In genomic region chr6:78831492-78831891, GRCh38 we compare ENCODE assay signal across 19 cellular contexts. TPM values are rescaled to one million over a fixed set of nuclear protein-coding genes. Genes with fewer than 3 reads are reported as not detected.
DNase-seq lines count a peak whose midpoint lies in the region; ATAC-seq, FAIRE-seq and TF ChIP-seq lines count a peak whose summit lies in the region.
"Had no signal": no experiment of that assay in that cellular context is flagged by ENCODE, and none has a peak within 500 bp of the region (broad histone marks: within the 10 kb centered on the region; RNA-seq: fewer than 3 reads in every experiment).

No MANE protein-coding gene starts in this region.

- no peak overlapping the region for H3K4me3 Mint-ChIP-seq in astrocyte (ENCODE audit: unreplicated experiment)
- no peak overlapping the region for H3K4me3 Mint-ChIP-seq in stimulated activated naive CD8-positive, alpha-beta T cell treated with anti-CD3 and anti-CD28 coated beads, Interleukin-15, amount 100 ng/mL, for 72 hours
- no peak overlapping the region for H3K4me3 Mint-ChIP-seq in CD8-positive, alpha-beta memory T cell
- H3K4me3 Mint-ChIP-seq: activated CD8-positive, alpha-beta T cell treated with anti-CD3 and anti-CD28 coated beads for 36 hours; activated naive CD8-positive, alpha-beta T cell; endodermal cell; natural killer cell had no signal

- H3K4me1 ChIP-seq in astrocyte (ENCODE audit: insufficient read depth, low read length) (no peaks in the 10 kb centered on the region), left ventricle myocardium inferior (peaks cover 13% of the 10 kb centered on the region), neuronal stem cell (ENCODE audit: control insufficient read depth in 2 of 2, insufficient read depth in 1 of 2, low read depth in 1 of 2, low read length in 2 of 2) (peaks cover 2 to 3% of the 10 kb centered on the region in 2 donors), mesendoderm (ENCODE audit: control insufficient read depth, low read depth, low read length) (no peaks in the 10 kb centered on the region)
- H3K4me1 ChIP-seq in CD8-positive, alpha-beta memory T cell (ENCODE audit: insufficient read depth, low read length) = no peaks in the 10 kb centered on the region
- H3K4me1 ChIP-seq: psoas muscle had no signal

- no peak overlapping the region for H4K5ac ChIP-seq in mesendoderm (ENCODE audit: low read length)

- no peak overlapping the region for H3K27ac ChIP-seq in astrocyte (ENCODE audit: low read depth, low read length)
- peak overlapping the region; percentile 16 for H3K27ac ChIP-seq in left ventricle myocardium inferior (replicated peaks)
- H3K27ac ChIP-seq in neuronal stem cell (replicated peaks; ENCODE audit: low read length) = peak overlapping the region; percentile 47
- H3K27ac ChIP-seq in CD8-positive, alpha-beta memory T cell (ENCODE audit: low read depth, low read length) = no peak overlapping the region
- no peak overlapping the region for H3K27ac ChIP-seq in mesendoderm (ENCODE audit: low read depth, low read length)
- H3K27ac ChIP-seq: psoas muscle, VCaP had no signal

- H3K4ac ChIP-seq in neuronal stem cell (ENCODE audit: low read length) (no peak overlapping the region), mesendoderm (ENCODE audit: low read depth, low read length) (no peak overlapping the region)

- H3K18ac ChIP-seq in neuronal stem cell (ENCODE audit: low read length) (no peak overlapping the region), mesendoderm (ENCODE audit: low read length) (no peak overlapping the region)

- intact Hi-C loops in left ventricle myocardium inferior (cut with micrococcal nuclease) = no loop called here

- no CpG with 5 or more reads among the region's 2 CpGs for WGBS in neuronal stem cell (ENCODE audit: extremely low coverage in 2 of 2, insufficient read length in 2 of 2, insufficient replicate concordance in 1 of 2), 2 donors
- no CpG with 5 or more reads among the region's 2 CpGs for WGBS in mesendoderm (ENCODE audit: extremely low coverage, insufficient coverage, low lambda C conversion rate)

- no peak overlapping the region for H2BK5ac ChIP-seq in neuronal stem cell (ENCODE audit: low read length)
- H2BK5ac ChIP-seq in mesendoderm (ENCODE audit: low read length) = no peak overlapping the region

- no peaks in the 10 kb centered on the region for H3K27me3 Mint-ChIP-seq in astrocyte (ENCODE audit: low read depth, unreplicated experiment)
- peaks cover 8% of the 10 kb centered on the region for H3K27me3 Mint-ChIP-seq in stimulated activated naive CD8-positive, alpha-beta T cell treated with anti-CD3 and anti-CD28 coated beads, Interleukin-15, amount 100 ng/mL, for 72 hours
- peaks cover 0 to 22% of the 10 kb centered on the region in 2 donors for H3K27me3 Mint-ChIP-seq in CD8-positive, alpha-beta memory T cell

- H3K36me3 ChIP-seq in astrocyte (ENCODE audit: insufficient read depth, low read length) (no peaks in the 10 kb centered on the region), left ventricle myocardium inferior (no peaks in the 10 kb centered on the region), neuronal stem cell (replicated peaks in 1 of 2; ENCODE audit: control insufficient read depth in 2 of 2, insufficient read depth in 2 of 2, low read length in 2 of 2) (no peaks in the 10 kb centered on the region), mesendoderm (ENCODE audit: control insufficient read depth, insufficient read depth, low read length) (no peaks in the 10 kb centered on the region)
- no peaks in the 10 kb centered on the region for H3K36me3 ChIP-seq in CD8-positive, alpha-beta memory T cell (ENCODE audit: insufficient read depth, low read length)

- H4K8ac ChIP-seq in neuronal stem cell (ENCODE audit: low read depth, low read length) (no peak overlapping the region), mesendoderm (ENCODE audit: low read depth, low read length) (no peak overlapping the region)

- H3K23ac ChIP-seq in neuronal stem cell (ENCODE audit: low read depth, low read length, poor library complexity) = no peak overlapping the region
- H3K23ac ChIP-seq in mesendoderm (ENCODE audit: low read length) = no peak overlapping the region

- no peak overlapping the region for H4K91ac ChIP-seq in neuronal stem cell (ENCODE audit: low read depth, low read length, poor library complexity)

- H3K4me2 ChIP-seq in astrocyte (ENCODE audit: low read length) = no peak overlapping the region
- H3K4me2 ChIP-seq in neuronal stem cell (ENCODE audit: insufficient read depth, low read length, poor library complexity, severe bottlenecking) = no peak overlapping the region
- H3K4me2 ChIP-seq in mesendoderm (ENCODE audit: low read length) = no peak overlapping the region

- ATAC-seq in stimulated activated naive CD8-positive, alpha-beta T cell treated with anti-CD3 and anti-CD28 coated beads, Interleukin-15, amount 100 ng/mL, for 72 hours = no peak
- ATAC-seq: activated CD8-positive, alpha-beta T cell treated with anti-CD3 and anti-CD28 coated beads for 36 hours; natural killer cell; psoas muscle had no signal

- no peaks in the 10 kb centered on the region for H3K9me3 Mint-ChIP-seq in astrocyte (ENCODE audit: unreplicated experiment)
- no peaks in the 10 kb centered on the region for H3K9me3 Mint-ChIP-seq in stimulated activated naive CD8-positive, alpha-beta T cell treated with anti-CD3 and anti-CD28 coated beads, Interleukin-15, amount 100 ng/mL, for 72 hours
- H3K9me3 Mint-ChIP-seq in CD8-positive, alpha-beta memory T cell = no peaks in the 10 kb centered on the region
- H3K9me3 Mint-ChIP-seq: activated CD8-positive, alpha-beta T cell treated with anti-CD3 and anti-CD28 coated beads for 36 hours; endodermal cell had no signal

- H2BK15ac ChIP-seq in neuronal stem cell (ENCODE audit: low read length) (no peak overlapping the region), mesendoderm (replicated peaks; ENCODE audit: low read depth) (no peak overlapping the region)

- H3K14ac ChIP-seq in neuronal stem cell (ENCODE audit: low read length) = no peak overlapping the region

- H4K20me1 ChIP-seq in astrocyte (ENCODE audit: insufficient read depth, low read length) = no peaks in the 10 kb centered on the region

- TF ChIP-seq CTCF in astrocyte (IDR thresholded peaks at IDR 0.05; ENCODE audit: insufficient read depth, low read depth, low read length) (no peak), left ventricle myocardium inferior (IDR thresholded peaks at IDR 0.05; ENCODE audit: borderline replicate concordance) (no peak)

- no peak overlapping the region for H3K56ac ChIP-seq in mesendoderm (ENCODE audit: low read length)

- H3K4me1 Mint-ChIP-seq in astrocyte (ENCODE audit: low read depth, unreplicated experiment) = peaks cover 18% of the 10 kb centered on the region
- H3K4me1 Mint-ChIP-seq in stimulated activated naive CD8-positive, alpha-beta T cell treated with anti-CD3 and anti-CD28 coated beads, Interleukin-15, amount 100 ng/mL, for 72 hours = no peaks in the 10 kb centered on the region
- no peaks in the 10 kb centered on the region for H3K4me1 Mint-ChIP-seq in CD8-positive, alpha-beta memory T cell
- H3K4me1 Mint-ChIP-seq: endodermal cell, natural killer cell had no signal

- no peak for FAIRE-seq in astrocyte (lab: Jason Lieb, UNC)
- FAIRE-seq: H54 had no signal

- H3K79me2 ChIP-seq in astrocyte (ENCODE audit: insufficient read depth, low read length) = no peaks in the 10 kb centered on the region
- H3K79me2 ChIP-seq in mesendoderm (ENCODE audit: control insufficient read depth, insufficient read depth, low read length) = no peaks in the 10 kb centered on the region

- H2AK5ac ChIP-seq in neuronal stem cell (ENCODE audit: low read depth, low read length) (no peak overlapping the region), mesendoderm (ENCODE audit: low read length) (no peak overlapping the region)

- H3K27ac Mint-ChIP-seq in astrocyte (ENCODE audit: unreplicated experiment) = no peak overlapping the region
- H3K27ac Mint-ChIP-seq in stimulated activated naive CD8-positive, alpha-beta T cell treated with anti-CD3 and anti-CD28 coated beads, Interleukin-15, amount 100 ng/mL, for 72 hours = no peak overlapping the region
- no peak overlapping the region for H3K27ac Mint-ChIP-seq in CD8-positive, alpha-beta memory T cell
- H3K27ac Mint-ChIP-seq: activated CD8-positive, alpha-beta T cell treated with anti-CD3 and anti-CD28 coated beads for 36 hours; activated naive CD8-positive, alpha-beta T cell; endodermal cell; natural killer cell had no signal

- H3K4me3 ChIP-seq in astrocyte (ENCODE audit: insufficient read depth, low read depth, low read length) = no peak overlapping the region
- H3K4me3 ChIP-seq in left ventricle myocardium inferior = no peak overlapping the region
- no peak overlapping the region for H3K4me3 ChIP-seq in neuronal stem cell (ENCODE audit: low read length in 2 of 2)
- no peak overlapping the region for H3K4me3 ChIP-seq in CD8-positive, alpha-beta memory T cell (ENCODE audit: low read length)
- no peak overlapping the region for H3K4me3 ChIP-seq in mesendoderm (ENCODE audit: low read length)
- H3K4me3 ChIP-seq: psoas muscle had no signal

- H2BK120ac ChIP-seq in neuronal stem cell (ENCODE audit: low read depth, low read length) (no peak overlapping the region), mesendoderm (ENCODE audit: low read depth, low read length) (no peak overlapping the region)

- H3K27me3 ChIP-seq in astrocyte (ENCODE audit: insufficient read depth, low read length) (no peaks in the 10 kb centered on the region), left ventricle myocardium inferior (ENCODE audit: low read depth) (no peaks in the 10 kb centered on the region), neuronal stem cell (ENCODE audit: control insufficient read depth in 3 of 3, insufficient read depth in 3 of 3, low read depth in 1 of 3, low read length in 3 of 3) (no peaks in the 10 kb centered on the region), mesendoderm (ENCODE audit: insufficient read depth, low read length, poor library complexity) (no peaks in the 10 kb centered on the region)
- H3K27me3 ChIP-seq in CD8-positive, alpha-beta memory T cell (ENCODE audit: insufficient read depth, low read length, poor library complexity, severe bottlenecking) = no peaks in the 10 kb centered on the region

- POLR2A ChIA-PET in CD8-positive, alpha-beta memory T cell (lab: Charles Lee) = no interaction called here

- no peaks in the 10 kb centered on the region for H3K9me3 ChIP-seq in astrocyte (ENCODE audit: insufficient read depth, low read depth, low read length)
- no peaks in the 10 kb centered on the region for H3K9me3 ChIP-seq in left ventricle myocardium inferior (replicated peaks)
- no peaks in the 10 kb centered on the region for H3K9me3 ChIP-seq in neuronal stem cell (replicated peaks in 1 of 2; ENCODE audit: control insufficient read depth in 2 of 2, insufficient read depth in 1 of 2, low read depth in 1 of 2, low read length in 2 of 2)
- no peaks in the 10 kb centered on the region for H3K9me3 ChIP-seq in CD8-positive, alpha-beta memory T cell (ENCODE audit: low read length)
- H3K9me3 ChIP-seq: psoas muscle had no signal

- H2AFZ ChIP-seq in astrocyte (ENCODE audit: low read depth, low read length) = no peak overlapping the region
- H2AFZ ChIP-seq in neuronal stem cell (ENCODE audit: low read length) = no peak overlapping the region

- no peak overlapping the region for H2BK12ac ChIP-seq in neuronal stem cell (ENCODE audit: low read length)

- H3K9ac ChIP-seq in astrocyte (ENCODE audit: low read length) = no peak overlapping the region
- no peak overlapping the region for H3K9ac ChIP-seq in neuronal stem cell (ENCODE audit: low read depth, low read length, poor library complexity)
- H3K9ac ChIP-seq in mesendoderm (ENCODE audit: low read length) = no peak overlapping the region

- CTCF ChIA-PET in CD8-positive, alpha-beta memory T cell (lab: Charles Lee) = no interaction called here

- H3K79me1 ChIP-seq in neuronal stem cell (ENCODE audit: low read depth, low read length) = no peaks in the 10 kb centered on the region
- H3K79me1 ChIP-seq in mesendoderm (ENCODE audit: low read length) = no peaks in the 10 kb centered on the region

- no peaks in the 10 kb centered on the region for H3K36me3 Mint-ChIP-seq in astrocyte (ENCODE audit: low read depth, unreplicated experiment)
- no peaks in the 10 kb centered on the region for H3K36me3 Mint-ChIP-seq in CD8-positive, alpha-beta memory T cell
- H3K36me3 Mint-ChIP-seq: activated naive CD8-positive, alpha-beta T cell; natural killer cell had no signal

- peak; percentile 52 for DNase-seq in Ammon's horn (ENCODE audit: low spot score)
- peak; percentile 92 for DNase-seq in astrocyte (ENCODE audit: low read depth)
- no peak for DNase-seq in left ventricle myocardium inferior
- no peak for DNase-seq in neuronal stem cell (ENCODE audit: low spot score)
- DNase-seq in NCI-H82 (lab: John Stamatoyannopoulos, UW) = no peak
- DNase-seq in stimulated activated naive CD8-positive, alpha-beta T cell treated with anti-CD3 and anti-CD28 coated beads, Interleukin-15, amount 100 ng/mL, for 72 hours = no peak
- DNase-seq in CD8-positive, alpha-beta memory T cell = no peak
- no peak for DNase-seq in mesendoderm
- DNase-seq: activated CD8-positive, alpha-beta T cell treated with anti-CD3 and anti-CD28 coated beads for 36 hours; activated T-cell treated with anti-CD3 and anti-CD28 coated beads, Interleukin-2, amount 50 U/mL, for 48 hours; cerebellar nuclear complex; endodermal cell; natural killer cell; NCI-H1436 treated with DMSO at 0.1 percent for 48 hours; psoas muscle; stimulated activated naive CD4-positive, alpha-beta T cell treated with Interleukin-2 at 50 U/mL for 16 hours had no signal

RNA-seq across cellular contexts. Expression of gene IRAK1BP1, which starts 35.9 kb away (rescaled TPM):
- 3.4 and 3.7 TPM in 2 replicates for total RNA-seq in astrocyte
- total RNA-seq in left ventricle myocardium inferior = 4.7 TPM
- 6.9 TPM for polyA plus RNA-seq in neuronal stem cell (2013, experiment 1 of 2)
- polyA plus RNA-seq in neuronal stem cell (2013, experiment 2 of 2) = 6.7 TPM
- total RNA-seq in CD8-positive, alpha-beta memory T cell = 1 to 10 TPM; 2.9 to 3.1 TPM
- polyA plus RNA-seq in CD8-positive, alpha-beta memory T cell = 0.99 TPM
- polyA plus RNA-seq in mesendoderm (2013, experiment 1 of 2) = 3.7 TPM
- 3.8 TPM for polyA plus RNA-seq in mesendoderm (2013, experiment 2 of 2)

Comparison
In these comparisons a context has a peak if more than half of its experiments do, and no peak if none do; other contexts are left out.
1. DNase-seq: peak in Ammon's horn (single experiment) and astrocyte (single experiment); none in left ventricle myocardium inferior (single experiment), neuronal stem cell (single experiment), NCI-H82 (single experiment), stimulated activated naive CD8-positive, alpha-beta T cell treated with anti-CD3 and anti-CD28 coated beads, Interleukin-15, amount 100 ng/mL, for 72 hours (0 of 2), CD8-positive, alpha-beta memory T cell (0 of 5) and mesendoderm (single experiment).
2. H3K27ac ChIP-seq: peak in left ventricle myocardium inferior (single experiment) and neuronal stem cell (single experiment); none in astrocyte (single experiment), CD8-positive, alpha-beta memory T cell (single experiment) and mesendoderm (single experiment).